In genomic region chr2:17869128-17869527, GRCh38 we compare ENCODE assay signal across 19 cellular contexts. TPM values are rescaled to one million over a fixed set of nuclear protein-coding genes. Genes with fewer than 3 reads are reported as not detected.
A peak's percentile ranks its signal among the peaks of the same experiment; 100 is the strongest.
DNase-seq lines count a peak whose midpoint lies in the region; ATAC-seq and TF ChIP-seq lines count a peak whose summit lies in the region.
"Had no signal": no experiment of that assay in that cellular context is flagged by ENCODE, and none has a peak within 500 bp of the region (broad histone marks: within the 10 kb centered on the region; RNA-seq: fewer than 3 reads in every experiment).

No MANE protein-coding gene starts in this region.

- H3K4me3 Mint-ChIP-seq in activated CD4-positive, alpha-beta T cell treated with anti-CD3 and anti-CD28 coated beads for 36 hours: no peak overlapping the region
- H3K4me3 Mint-ChIP-seq in activated CD8-positive, alpha-beta memory T cell treated with anti-CD3 and anti-CD28 coated beads, Interleukin-2, amount 10 ng/mL, durations not matched to agents 7 days and 5 days: no peak overlapping the region
- H3K4me3 Mint-ChIP-seq: activated naive CD4-positive, alpha-beta T cell treated with anti-CD3 and anti-CD28 coated beads, Interleukin-2, amount 10 ng/mL, durations not matched to agents 7 days and 5 days; brain; CD8-positive, alpha-beta memory T cell; GM23338; neural crest cell; stimulated activated naive B cell treated with anti-CD40 and anti-IgM and Interleukin-4, amounts not matched to agents 10 μg/mL and 1 μg/mL and 100 μg/mL, for 72 hours had no signal

- DNase-seq in activated CD4-positive, alpha-beta T cell treated with anti-CD3 and anti-CD28 coated beads for 36 hours: peak; percentile 24
- no peak for DNase-seq in activated CD4-positive, alpha-beta T cell treated with anti-CD3 and anti-CD28 coated beads, Interleukin-2, amount 50 U/mL, for 1 hour
- DNase-seq in SK-MEL-5 (ENCODE audit: low read depth, low spot score): peak; percentile 50
- peak; percentile 33 for DNase-seq in myocyte (ENCODE audit: low read depth)
- no peak for DNase-seq in BE2C
- DNase-seq in activated CD8-positive, alpha-beta memory T cell treated with anti-CD3 and anti-CD28 coated beads, Interleukin-2, amount 10 ng/mL, durations not matched to agents 7 days and 5 days: no peak
- DNase-seq: activated naive CD4-positive, alpha-beta T cell treated with anti-CD3 and anti-CD28 coated beads, Interleukin-2, amount 10 ng/mL, durations not matched to agents 7 days and 5 days; CD8-positive, alpha-beta memory T cell; NCI-H2107; NCI-H774; SHP77 treated with DMSO at 0.1 percent for 48 hours; stimulated activated naive B cell treated with anti-CD40 and anti-IgM and Interleukin-4, amounts not matched to agents 10 μg/mL and 1 μg/mL and 100 μg/mL, for 72 hours had no signal

- no peaks in the 10 kb centered on the region for H3K4me1 ChIP-seq in BE2C

- CTCF ChIA-PET in activated CD4-positive, alpha-beta T cell treated with anti-CD3 and anti-CD28 coated beads for 36 hours (lab: Charles Lee): interaction anchor here (0.6 kb wide), 1 partner anchor 519 kb away, joined by 3 read pairs; no protein-coding TSS in a partner anchor
- CTCF ChIA-PET in activated CD8-positive, alpha-beta memory T cell treated with anti-CD3 and anti-CD28 coated beads, Interleukin-2, amount 10 ng/mL, durations not matched to agents 7 days and 5 days (lab: Charles Lee): no interaction called here

- H3K36me3 ChIP-seq in BE2C: no peaks in the 10 kb centered on the region

- H3K27me3 ChIP-seq in BE2C: no peaks in the 10 kb centered on the region; the same call in 1 of the 2 replicates

- H3K9me3 ChIP-seq in BE2C: no peaks in the 10 kb centered on the region

- no peak overlapping the region for H3K27ac Mint-ChIP-seq in activated CD4-positive, alpha-beta T cell treated with anti-CD3 and anti-CD28 coated beads for 36 hours
- no peak overlapping the region for H3K27ac Mint-ChIP-seq in activated CD8-positive, alpha-beta memory T cell treated with anti-CD3 and anti-CD28 coated beads, Interleukin-2, amount 10 ng/mL, durations not matched to agents 7 days and 5 days
- H3K27ac Mint-ChIP-seq: activated naive CD4-positive, alpha-beta T cell treated with anti-CD3 and anti-CD28 coated beads, Interleukin-2, amount 10 ng/mL, durations not matched to agents 7 days and 5 days; brain; CD8-positive, alpha-beta memory T cell; GM23338; stimulated activated naive B cell treated with anti-CD40 and anti-IgM and Interleukin-4, amounts not matched to agents 10 μg/mL and 1 μg/mL and 100 μg/mL, for 72 hours had no signal

- TF ChIP-seq CTCF in BE2C (IDR thresholded peaks at IDR 0.05; ENCODE audit: low read depth, low read length): no peak

- no peaks in the 10 kb centered on the region for H3K4me1 Mint-ChIP-seq in activated CD4-positive, alpha-beta T cell treated with anti-CD3 and anti-CD28 coated beads for 36 hours
- no peaks in the 10 kb centered on the region for H3K4me1 Mint-ChIP-seq in activated CD8-positive, alpha-beta memory T cell treated with anti-CD3 and anti-CD28 coated beads, Interleukin-2, amount 10 ng/mL, durations not matched to agents 7 days and 5 days
- H3K4me1 Mint-ChIP-seq: activated naive CD4-positive, alpha-beta T cell treated with anti-CD3 and anti-CD28 coated beads, Interleukin-2, amount 10 ng/mL, durations not matched to agents 7 days and 5 days; brain; CD8-positive, alpha-beta memory T cell; GM23338; neural crest cell; stimulated activated naive B cell treated with anti-CD40 and anti-IgM and Interleukin-4, amounts not matched to agents 10 μg/mL and 1 μg/mL and 100 μg/mL, for 72 hours had no signal

- H3K9me3 Mint-ChIP-seq in activated CD4-positive, alpha-beta T cell treated with anti-CD3 and anti-CD28 coated beads for 36 hours (ENCODE audit: low read depth): no peaks in the 10 kb centered on the region
- no peaks in the 10 kb centered on the region for H3K9me3 Mint-ChIP-seq in activated CD8-positive, alpha-beta memory T cell treated with anti-CD3 and anti-CD28 coated beads, Interleukin-2, amount 10 ng/mL, durations not matched to agents 7 days and 5 days (ENCODE audit: low read depth)
- H3K9me3 Mint-ChIP-seq: activated naive CD4-positive, alpha-beta T cell treated with anti-CD3 and anti-CD28 coated beads, Interleukin-2, amount 10 ng/mL, durations not matched to agents 7 days and 5 days; brain; GM23338; neural crest cell; stimulated activated naive B cell treated with anti-CD40 and anti-IgM and Interleukin-4, amounts not matched to agents 10 μg/mL and 1 μg/mL and 100 μg/mL, for 72 hours had no signal

- no peaks in the 10 kb centered on the region for H3K36me3 Mint-ChIP-seq in activated CD4-positive, alpha-beta T cell treated with anti-CD3 and anti-CD28 coated beads for 36 hours (ENCODE audit: low read depth)
- H3K36me3 Mint-ChIP-seq in activated CD8-positive, alpha-beta memory T cell treated with anti-CD3 and anti-CD28 coated beads, Interleukin-2, amount 10 ng/mL, durations not matched to agents 7 days and 5 days: no peaks in the 10 kb centered on the region
- H3K36me3 Mint-ChIP-seq: activated naive CD4-positive, alpha-beta T cell treated with anti-CD3 and anti-CD28 coated beads, Interleukin-2, amount 10 ng/mL, durations not matched to agents 7 days and 5 days; brain; CD8-positive, alpha-beta memory T cell; stimulated activated naive B cell treated with anti-CD40 and anti-IgM and Interleukin-4, amounts not matched to agents 10 μg/mL and 1 μg/mL and 100 μg/mL, for 72 hours had no signal

- peaks cover 13% of the 10 kb centered on the region for H3K27me3 Mint-ChIP-seq in activated CD4-positive, alpha-beta T cell treated with anti-CD3 and anti-CD28 coated beads for 36 hours
- peaks cover 8% of the 10 kb centered on the region for H3K27me3 Mint-ChIP-seq in activated CD8-positive, alpha-beta memory T cell treated with anti-CD3 and anti-CD28 coated beads, Interleukin-2, amount 10 ng/mL, durations not matched to agents 7 days and 5 days

- in situ Hi-C loops in SK-MEL-5 (cut with HindIII; ENCODE audit: low pct_unique_long_range_greater_than_20kb, low sequenced_read_pairs): loop anchor here (25.0 kb wide), 1 partner anchor 293 kb away; no protein-coding TSS in a partner anchor

- no peak overlapping the region for H3K4me3 ChIP-seq in BE2C (ENCODE audit: low read depth, low read length)
- H3K4me3 ChIP-seq: GM23338 had no signal

- POLR2A ChIA-PET in activated CD4-positive, alpha-beta T cell treated with anti-CD3 and anti-CD28 coated beads for 36 hours (lab: Charles Lee): no interaction called here

- intact Hi-C loops in activated CD4-positive, alpha-beta T cell treated with anti-CD3 and anti-CD28 coated beads for 36 hours (cut with DNase I, micrococcal nuclease): no loop called here

- ATAC-seq in activated CD4-positive, alpha-beta T cell treated with anti-CD3 and anti-CD28 coated beads for 36 hours: peak; percentile 78
- ATAC-seq in HG03442 (IDR thresholded peaks at IDR 0.05; ENCODE audit: unreplicated experiment): peak; percentile 61
- no peak for ATAC-seq in activated CD8-positive, alpha-beta memory T cell treated with anti-CD3 and anti-CD28 coated beads, Interleukin-2, amount 10 ng/mL, durations not matched to agents 7 days and 5 days
- no peak for ATAC-seq in HG03175 (IDR thresholded peaks at IDR 0.05; ENCODE audit: unreplicated experiment)
- ATAC-seq: GM23338; stimulated activated naive B cell treated with anti-CD40 and anti-IgM and Interleukin-4, amounts not matched to agents 10 μg/mL and 1 μg/mL and 100 μg/mL, for 72 hours had no signal

RNA-seq across cellular contexts. Expression of gene KCNS3, which starts 9.3 kb away (rescaled TPM):
- total RNA-seq in activated CD4-positive, alpha-beta T cell treated with anti-CD3 and anti-CD28 coated beads for 36 hours: under 1 TPM; 0.07 to 0.11 TPM
- 33.2 and 35.0 TPM in 2 replicates for total RNA-seq in SK-MEL-5 (2014; rRNA removed; shearing (Covaris generic))
- 30.8 and 52.9 TPM in 2 replicates for polyA plus RNA-seq in SK-MEL-5 (2015; cell fraction: cytosol; rRNA removed)
- 14.1 and 15.8 TPM in 2 replicates for polyA plus RNA-seq in SK-MEL-5 (2015; cell fraction: nucleus; rRNA removed)
- 8.8 and 18.0 TPM in 2 replicates for total RNA-seq in myocyte
- 8.2 TPM for polyA plus RNA-seq in myocyte (2012)
- polyA plus RNA-seq in BE2C (2012; ENCODE audit: insufficient read depth, insufficient read length, low read depth): not detected
- total RNA-seq in activated CD8-positive, alpha-beta memory T cell treated with anti-CD3 and anti-CD28 coated beads, Interleukin-2, amount 10 ng/mL, durations not matched to agents 7 days and 5 days: not detected
- total RNA-seq: CD8-positive, alpha-beta memory T cell had no signal
- polyA plus RNA-seq: CD8-positive, alpha-beta memory T cell had no signal

RNA-seq across cellular contexts. Expression of gene MSGN1, which starts 52.9 kb away (rescaled TPM):
- total RNA-seq in activated CD4-positive, alpha-beta T cell treated with anti-CD3 and anti-CD28 coated beads for 36 hours: not detected
- not detected in 2 replicates for total RNA-seq in SK-MEL-5 (2014; rRNA removed; shearing (Covaris generic))
- polyA plus RNA-seq in SK-MEL-5 (2015; cell fraction: cytosol; rRNA removed): not detected in 2 replicates
- polyA plus RNA-seq in SK-MEL-5 (2015; cell fraction: nucleus; rRNA removed): not detected in 2 replicates
- not detected in 2 replicates for total RNA-seq in myocyte
- polyA plus RNA-seq in myocyte (2012): not detected
- not detected for polyA plus RNA-seq in BE2C (2012; ENCODE audit: insufficient read depth, insufficient read length, low read depth)
- total RNA-seq in activated CD8-positive, alpha-beta memory T cell treated with anti-CD3 and anti-CD28 coated beads, Interleukin-2, amount 10 ng/mL, durations not matched to agents 7 days and 5 days: not detected
- total RNA-seq: CD8-positive, alpha-beta memory T cell; fibroblast of villous mesenchyme; GM23338; neural crest cell; urinary bladder had no signal
- polyA plus RNA-seq: CD8-positive, alpha-beta memory T cell; GM23338; urinary bladder had no signal

Comparison
In these comparisons a context has a peak if more than half of its experiments do, and no peak if none do; other contexts are left out.
1. DNase-seq: peak in activated CD4-positive, alpha-beta T cell treated with anti-CD3 and anti-CD28 coated beads for 36 hours (single experiment), SK-MEL-5 (single experiment) and myocyte (single experiment); none in activated CD4-positive, alpha-beta T cell treated with anti-CD3 and anti-CD28 coated beads, Interleukin-2, amount 50 U/mL, for 1 hour (single experiment), BE2C (single experiment) and activated CD8-positive, alpha-beta memory T cell treated with anti-CD3 and anti-CD28 coated beads, Interleukin-2, amount 10 ng/mL, durations not matched to agents 7 days and 5 days (single experiment).
2. ATAC-seq: peak in activated CD4-positive, alpha-beta T cell treated with anti-CD3 and anti-CD28 coated beads for 36 hours (single experiment) and HG03442 (single experiment); none in activated CD8-positive, alpha-beta memory T cell treated with anti-CD3 and anti-CD28 coated beads, Interleukin-2, amount 10 ng/mL, durations not matched to agents 7 days and 5 days (single experiment) and HG03175 (single experiment).